In the genomic region with DNA sequence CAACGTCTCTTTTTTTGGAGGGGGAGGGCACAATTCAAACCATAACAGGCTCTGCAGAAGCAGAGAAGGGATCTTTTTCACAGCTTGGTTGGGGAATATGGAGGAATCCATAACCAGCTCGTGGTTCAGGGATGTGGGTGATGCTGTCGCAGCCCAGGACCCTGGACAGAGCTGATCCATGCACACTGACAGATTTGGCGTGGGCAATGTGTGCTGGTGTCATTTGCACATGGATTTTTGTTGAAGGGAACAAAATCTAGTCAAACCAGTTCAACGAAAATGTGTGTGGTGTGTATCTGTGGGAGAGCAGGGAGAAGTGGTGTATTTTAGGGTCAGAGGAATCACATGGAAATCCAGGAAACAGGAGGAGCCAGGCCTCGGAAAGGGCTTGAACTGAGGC, we compare ENCODE assay signal across 16 cellular contexts. TPM values are rescaled to one million over a fixed set of nuclear protein-coding genes. Genes with fewer than 3 reads are reported as not detected.
DNase-seq lines count a peak whose midpoint lies in the region; ATAC-seq, FAIRE-seq and TF ChIP-seq lines count a peak whose summit lies in the region.
"Had no signal": no experiment of that assay in that cellular context is flagged by ENCODE, and none has a peak within 500 bp of the region (broad histone marks: within the 10 kb centered on the region; RNA-seq: fewer than 3 reads in every experiment).

No MANE protein-coding gene starts in this region.

- 41% methylated on average over 6 of the region's 6 CpGs for WGBS in A549 (ENCODE audit: missing lambda C conversion rate)

- H3K4me1 ChIP-seq in A549: no peaks in the 10 kb centered on the region
- peaks cover 18% of the 10 kb centered on the region for H3K4me1 ChIP-seq in GM23338 (ENCODE audit: insufficient read depth)
- H3K4me1 ChIP-seq: HAP-1 had no signal

- H3K27me3 Mint-ChIP-seq in GM23338 (ENCODE audit: insufficient read depth, low read depth, poor library complexity): peaks cover 15% of the 10 kb centered on the region
- peaks cover 0 to 3% (median 2%) of the 10 kb centered on the region in 3 donors for H3K27me3 Mint-ChIP-seq in immature natural killer cell (ENCODE audit: low read depth in 3 of 3)
- H3K27me3 Mint-ChIP-seq: IgD-negative memory B cell; stimulated activated naive B cell treated with anti-CD40 and anti-IgM and Interleukin-4, amounts not matched to agents 10 μg/mL and 1 μg/mL and 100 μg/mL, for 72 hours had no signal

- CTCF ChIA-PET in A549 (lab: Yijun Ruan, JAX): no interaction called here

- no peak for FAIRE-seq in A549 (lab: Jason Lieb, UNC)
- FAIRE-seq in H54 (lab: Jason Lieb, UNC): no peak

- H3K79me2 ChIP-seq in GM23338 (replicated peaks; ENCODE audit: insufficient read depth): no peaks in the 10 kb centered on the region

- POLR2A ChIA-PET in A549 (lab: Yijun Ruan, JAX): no interaction called here

- H4K20me1 ChIP-seq in GM23338 (replicated peaks; ENCODE audit: insufficient read depth): no peaks in the 10 kb centered on the region

- no peaks in the 10 kb centered on the region for H3K9me2 ChIP-seq in GM23338 (ENCODE audit: insufficient read depth)

- peaks cover 21% of the 10 kb centered on the region for H3K4me1 Mint-ChIP-seq in GM23338
- H3K4me1 Mint-ChIP-seq in immature natural killer cell: peaks cover 81 to 91% of the 10 kb centered on the region in 2 donors

- TF ChIP-seq EP300 in A549 (IDR thresholded peaks at IDR 0.05): no peak

- H3K4me3 Mint-ChIP-seq in GM23338 (no peak overlapping the region), immature natural killer cell (peak overlapping the region in 2 of 5 donors; percentile 1 to 13)
- H3K4me3 Mint-ChIP-seq: stimulated activated naive B cell treated with anti-CD40 and anti-IgM and Interleukin-4, amounts not matched to agents 10 μg/mL and 1 μg/mL and 100 μg/mL, for 72 hours had no signal

- no peak for TF ChIP-seq RAD21 in A549 (conservative IDR thresholded peaks at IDR 0.05 in 1 of 2, IDR thresholded peaks at IDR 0.05 in 1 of 2)

- H3K9me3 ChIP-seq in A549: peaks cover 16% of the 10 kb centered on the region; the same call in 2 of the 3 replicates
- H3K9me3 ChIP-seq: HAP-1 had no signal

- H3K4me3 ChIP-seq in A549 (no peak overlapping the region), GM23338 (no peak overlapping the region)
- H3K4me3 ChIP-seq: HAP-1 had no signal

- TF ChIP-seq CTCF in A549 (IDR thresholded peaks at IDR 0.05): no peak
- no peak for TF ChIP-seq CTCF in GM23338 (conservative IDR thresholded peaks at IDR 0.05; ENCODE audit: low read depth in 2 of 2)

- ATAC-seq in A549: no peak
- peak; percentile 15 for ATAC-seq in GM23338
- ATAC-seq: stimulated activated naive B cell treated with anti-CD40 and anti-IgM and Interleukin-4, amounts not matched to agents 10 μg/mL and 1 μg/mL and 100 μg/mL, for 72 hours had no signal

- H3K4me2 ChIP-seq in A549 (no peak overlapping the region), GM23338 (no peak overlapping the region)

- H3K36me3 Mint-ChIP-seq in GM23338 (ENCODE audit: low read depth) (no peaks in the 10 kb centered on the region), immature natural killer cell (peaks cover 9 to 16% (median 14%) of the 10 kb centered on the region in 3 donors)

- peaks cover 5% of the 10 kb centered on the region; the same call in 1 of the 3 replicates for H3K9me3 Mint-ChIP-seq in GM23338
- H3K9me3 Mint-ChIP-seq in immature natural killer cell: no peaks in the 10 kb centered on the region
- H3K9me3 Mint-ChIP-seq: IgD-negative memory B cell had no signal

- H3K27ac ChIP-seq in A549 (no peak overlapping the region), GM23338 (ENCODE audit: low read depth) (no peak overlapping the region)

- no peak overlapping the region for H2AFZ ChIP-seq in GM23338

- no peaks in the 10 kb centered on the region for H3F3A ChIP-seq in GM23338 (replicated peaks; ENCODE audit: low read depth)

- no peak overlapping the region for H3K27ac Mint-ChIP-seq in GM23338
- H3K27ac Mint-ChIP-seq in immature natural killer cell: peak overlapping the region in 4 of 6 donors; percentile 24 to 55 (median 44)
- H3K27ac Mint-ChIP-seq: stimulated activated naive B cell treated with anti-CD40 and anti-IgM and Interleukin-4, amounts not matched to agents 10 μg/mL and 1 μg/mL and 100 μg/mL, for 72 hours had no signal

- DNase-seq in A549 (ENCODE audit: low read depth in 1 of 2, low spot score in 1 of 2): no peak
- DNase-seq in GM23338 (ENCODE audit: low spot score): peak; percentile 12
- DNase-seq in astrocyte of the hippocampus (ENCODE audit: low read depth, low spot score): peak; percentile 66
- no peak for DNase-seq in immature natural killer cell
- no peak for DNase-seq in HuH-7.5 (ENCODE audit: low spot score)
- no peak for DNase-seq in ureter (ENCODE audit: low spot score)
- DNase-seq in H54 (ENCODE audit: insufficient read length, low spot score): no peak
- DNase-seq in stimulated activated CD4-positive, alpha-beta T cell treated with anti-CD3 and anti-CD28 coated beads, Interleukin-4, amount 100 ng/mL, for 24 hours: no peak
- DNase-seq: activated CD4-positive, alpha-beta T cell treated with anti-CD3 and anti-CD28 coated beads for 1 hour; activated T-cell treated with anti-CD3 and anti-CD28 coated beads, Interleukin-2, amount 50 U/mL, for 48 hours; erythroblast; NCI-H1694 treated with DMSO at 0.1 percent for 48 hours; stimulated activated CD4-positive, alpha-beta T cell treated with anti-CD3 and anti-CD28 coated beads, Interleukin-2, amount 100 ng/mL, for 24 hours; stimulated activated naive B cell treated with anti-CD40 and anti-IgM and Interleukin-4, amounts not matched to agents 10 μg/mL and 1 μg/mL and 100 μg/mL, for 72 hours had no signal

- H3K27me3 ChIP-seq in GM23338 (ENCODE audit: insufficient read depth): peaks cover 11% of the 10 kb centered on the region

- no peaks in the 10 kb centered on the region for H3K36me3 ChIP-seq in GM23338 (ENCODE audit: insufficient read depth)
- H3K36me3 ChIP-seq: HAP-1 had no signal

- TF ChIP-seq POLR2A in A549 (IDR thresholded peaks at IDR 0.05; ENCODE audit: low read length) (no peak), H54 (IDR thresholded peaks at IDR 0.05; ENCODE audit: low read depth, low read length) (no peak)

TF ChIP-seq in A549, 52 proteins besides CTCF, POLR2A, EP300 and RAD21 (continues in another document):
- no peak for TF ChIP-seq POLR2AphosphoS2 (conservative IDR thresholded peaks at IDR 0.05; ENCODE audit: low read length)
- no peak for TF ChIP-seq CHD2 (IDR thresholded peaks at IDR 0.05; ENCODE audit: low read length, partially characterized antibody)
- TF ChIP-seq ZFP36 (IDR thresholded peaks at IDR 0.05; ENCODE audit: borderline replicate concordance, partially characterized antibody): no peak

TF ChIP-seq in GM23338, 12 proteins besides CTCF, POLR2A, EP300 and RAD21:
- TF ChIP-seq, protein P1, sequence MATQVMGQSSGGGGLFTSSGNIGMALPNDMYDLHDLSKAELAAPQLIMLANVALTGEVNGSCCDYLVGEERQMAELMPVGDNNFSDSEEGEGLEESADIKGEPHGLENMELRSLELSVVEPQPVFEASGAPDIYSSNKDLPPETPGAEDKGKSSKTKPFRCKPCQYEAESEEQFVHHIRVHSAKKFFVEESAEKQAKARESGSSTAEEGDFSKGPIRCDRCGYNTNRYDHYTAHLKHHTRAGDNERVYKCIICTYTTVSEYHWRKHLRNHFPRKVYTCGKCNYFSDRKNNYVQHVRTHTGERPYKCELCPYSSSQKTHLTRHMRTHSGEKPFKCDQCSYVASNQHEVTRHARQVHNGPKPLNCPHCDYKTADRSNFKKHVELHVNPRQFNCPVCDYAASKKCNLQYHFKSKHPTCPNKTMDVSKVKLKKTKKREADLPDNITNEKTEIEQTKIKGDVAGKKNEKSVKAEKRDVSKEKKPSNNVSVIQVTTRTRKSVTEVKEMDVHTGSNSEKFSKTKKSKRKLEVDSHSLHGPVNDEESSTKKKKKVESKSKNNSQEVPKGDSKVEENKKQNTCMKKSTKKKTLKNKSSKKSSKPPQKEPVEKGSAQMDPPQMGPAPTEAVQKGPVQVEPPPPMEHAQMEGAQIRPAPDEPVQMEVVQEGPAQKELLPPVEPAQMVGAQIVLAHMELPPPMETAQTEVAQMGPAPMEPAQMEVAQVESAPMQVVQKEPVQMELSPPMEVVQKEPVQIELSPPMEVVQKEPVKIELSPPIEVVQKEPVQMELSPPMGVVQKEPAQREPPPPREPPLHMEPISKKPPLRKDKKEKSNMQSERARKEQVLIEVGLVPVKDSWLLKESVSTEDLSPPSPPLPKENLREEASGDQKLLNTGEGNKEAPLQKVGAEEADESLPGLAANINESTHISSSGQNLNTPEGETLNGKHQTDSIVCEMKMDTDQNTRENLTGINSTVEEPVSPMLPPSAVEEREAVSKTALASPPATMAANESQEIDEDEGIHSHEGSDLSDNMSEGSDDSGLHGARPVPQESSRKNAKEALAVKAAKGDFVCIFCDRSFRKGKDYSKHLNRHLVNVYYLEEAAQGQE (IDR thresholded peaks at IDR 0.05; ENCODE audit: unreplicated experiment): peak; percentile 75
- no peak for TF ChIP-seq JUNB (IDR thresholded peaks at IDR 0.05; ENCODE audit: unreplicated experiment)
TF ChIP-seq in GM23338: peak in this region for 1.

RNA-seq across cellular contexts. Expression of a gene that starts 4.2 kb away (rescaled TPM):
- 1.3 and 2.1 TPM in 2 replicates for polyA plus RNA-seq in A549 (2011; rRNA removed)
- polyA plus RNA-seq in A549 (2012; cell fraction: cytosol; rRNA removed): 1.0 and 1.2 TPM in 2 replicates
- 1.4 and 2.4 TPM in 2 replicates for polyA plus RNA-seq in A549 (2012; cell fraction: nucleus; rRNA removed)
- polyA plus RNA-seq in A549 (2017; fragmentation: RNase III; extraction: RNeasy Plus Mini Kit Qiagen cat#74134 plus additional on column Dnase treatment): 4.0 to 5.2 TPM (median 4.6 TPM) in 3 replicates
- 3.3 and 4.0 TPM in 2 replicates for polyA minus RNA-seq in A549 (2011; rRNA and poly(A)+ RNA removed)
- 9.4 and 19.4 TPM in 2 replicates for total RNA-seq in GM23338 (2014; rRNA removed; shearing (Covaris generic))
- polyA plus RNA-seq in GM23338 (2016; fragmentation: Nextera tagmentation; extraction: Ambion mirVana): 3.7 and 5.5 TPM in 2 replicates
- polyA plus RNA-seq in immature natural killer cell: 100 to 1,000 TPM in 1 of 3 donors, 10 to 100 TPM in 2; 42.4 to 121 (median 48.9) TPM
- total RNA-seq in ureter: 22.4 TPM

RNA-seq across cellular contexts. Expression of a gene that starts 57.7 kb away (rescaled TPM):
- polyA plus RNA-seq in A549 (2011; rRNA removed): 62.1 and 103 TPM in 2 replicates
- polyA plus RNA-seq in A549 (2012; cell fraction: cytosol; rRNA removed): 28.8 and 34.1 TPM in 2 replicates
- 19.8 and 35.2 TPM in 2 replicates for polyA plus RNA-seq in A549 (2012; cell fraction: nucleus; rRNA removed)
- polyA plus RNA-seq in A549 (2017; fragmentation: RNase III; extraction: RNeasy Plus Mini Kit Qiagen cat#74134 plus additional on column Dnase treatment): 100 to 116 TPM (median 102 TPM) in 3 replicates
- polyA minus RNA-seq in A549 (2011; rRNA and poly(A)+ RNA removed): 14.4 and 16.7 TPM in 2 replicates
- 33.5 and 79.6 TPM in 2 replicates for total RNA-seq in GM23338 (2014; rRNA removed; shearing (Covaris generic))
- 62.6 and 76.9 TPM in 2 replicates for polyA plus RNA-seq in GM23338 (2016; fragmentation: Nextera tagmentation; extraction: Ambion mirVana)
- 10 to 100 TPM in 1 of 3 donors, 1 to 10 TPM in 1, not detected in 1; 5.6 to 15.1 TPM for polyA plus RNA-seq in immature natural killer cell
- total RNA-seq in ureter: 10.4 TPM

Comparison
In these comparisons a context has a peak if more than half of its experiments do, and no peak if none do; other contexts are left out.
1. DNase-seq: peak in GM23338 (single experiment) and astrocyte of the hippocampus (single experiment); none in A549 (0 of 2), immature natural killer cell (0 of 3), HuH-7.5 (single experiment), ureter (single experiment), H54 (single experiment) and stimulated activated CD4-positive, alpha-beta T cell treated with anti-CD3 and anti-CD28 coated beads, Interleukin-4, amount 100 ng/mL, for 24 hours (single experiment).